8 cellular contexts compared by ENCODE assay signal in genomic region chr6:42889815-42890214, GRCh38. TPM values are rescaled to one million over a fixed set of nuclear protein-coding genes. Genes with fewer than 3 reads are reported as not detected.
DNase-seq lines count a peak whose midpoint lies in the region; ATAC-seq, FAIRE-seq and TF ChIP-seq lines count a peak whose summit lies in the region.

No MANE protein-coding gene starts in this region.

- TF ChIP-seq POLR2A in A549 (IDR thresholded peaks at IDR 0.05; ENCODE audit: low read length) (no peak), adrenal gland (IDR thresholded peaks at IDR 0.05) (no peak)

- intact Hi-C loops in adrenal gland (cut with DNase I) (no loop called here), lower lobe of right lung (cut with DNase I) (no loop called here)

- peak; percentile 3 to 11; a peak in 2 of 6 replicates for ATAC-seq in A549
- peak; percentile 8 for ATAC-seq in HG03378 (IDR thresholded peaks at IDR 0.05; ENCODE audit: unreplicated experiment)
- no peak for ATAC-seq in lower lobe of right lung
- ATAC-seq in omental fat pad (ENCODE audit: low FRiP score): no peak

- no peak for TF ChIP-seq EP300 in A549 (IDR thresholded peaks at IDR 0.05)

- H3K4me3 ChIP-seq in A549: peak overlapping the region; percentile 80
- H3K4me3 ChIP-seq in adrenal gland: peak overlapping the region in 2 of 4 donors; percentile 67 to 80
- peak overlapping the region; percentile 76 for H3K4me3 ChIP-seq in lower lobe of right lung

- WGBS in A549 (ENCODE audit: missing lambda C conversion rate): 63% methylated on average over 4 of the region's 4 CpGs
- 52 to 64% (median 53%) methylated on average over 4 of the region's 4 CpGs for WGBS in adrenal gland, 4 donors

- no peak for FAIRE-seq in A549 (lab: Jason Lieb, UNC)

- no peak for DNase-seq in A549 (ENCODE audit: low read depth in 1 of 2, low spot score in 1 of 2)
- DNase-seq in adrenal gland: peak in 2 of 7 donors; percentile 12 to 50
- DNase-seq in lower lobe of right lung: no peak
- no peak for DNase-seq in effector CD4-positive, alpha-beta T cell
- DNase-seq in NCI-H2196 treated with DMSO at 0.1 percent for 48 hours (lab: John Stamatoyannopoulos, UW; ENCODE audit: unreplicated experiment): no peak
- DNase-seq in omental fat pad (ENCODE audit: low spot score): no peak
- DNase-seq in SIG-M5 (lab: John Stamatoyannopoulos, UW): no peak

- H3K9me3 ChIP-seq in A549 (no peaks in the 10 kb centered on the region), adrenal gland (replicated peaks in 1 of 3) (no peaks in the 10 kb centered on the region), lower lobe of right lung (no peaks in the 10 kb centered on the region)

- H3K4me2 ChIP-seq in A549: peak overlapping the region; percentile 94

- H3K36me3 ChIP-seq in adrenal gland (replicated peaks in 1 of 2): peaks cover 0 to 27% of the 10 kb centered on the region in 2 donors
- H3K36me3 ChIP-seq in lower lobe of right lung: peaks cover 32% of the 10 kb centered on the region

- TF ChIP-seq CTCF in A549 (IDR thresholded peaks at IDR 0.05) (no peak), adrenal gland (IDR thresholded peaks at IDR 0.05) (no peak), lower lobe of right lung (IDR thresholded peaks at IDR 0.05) (no peak), omental fat pad (IDR thresholded peaks at IDR 0.05) (no peak)

- H3K4me1 ChIP-seq in A549: peaks cover 8% of the 10 kb centered on the region; the same call in 2 of the 3 replicates
- peaks cover 16 to 17% of the 10 kb centered on the region in 2 donors for H3K4me1 ChIP-seq in adrenal gland (replicated peaks in 1 of 2)
- H3K4me1 ChIP-seq in lower lobe of right lung: peaks cover 22% of the 10 kb centered on the region

- POLR2A ChIA-PET in A549 (lab: Yijun Ruan, JAX): interaction anchor here (0.9 to 2.2 kb wide), 2 partner anchors 10 to 107 kb away, joined by 5 to 22 read pairs; partner anchors contain the start of genes BICRAL and RPL7L1

- H3K27ac ChIP-seq in A549 (peak overlapping the region; percentile 98 to 99), adrenal gland (peak overlapping the region; percentile 65 to 97 (median 90)), lower lobe of right lung (peak overlapping the region; percentile 93)

- CTCF ChIA-PET in A549 (lab: Yijun Ruan, JAX): interaction anchor here (0.5 to 1.4 kb wide), 4 partner anchors 11 to 440 kb away, joined by 3 to 4 read pairs (median 3); no protein-coding TSS in a partner anchor

- TF ChIP-seq RAD21 in A549 (conservative IDR thresholded peaks at IDR 0.05 in 1 of 2, IDR thresholded peaks at IDR 0.05 in 1 of 2): no peak

- H3K27me3 ChIP-seq in adrenal gland (no peaks in the 10 kb centered on the region), lower lobe of right lung (ENCODE audit: low read depth) (no peaks in the 10 kb centered on the region)

TF ChIP-seq in A549, 52 proteins besides CTCF, POLR2A, EP300 and RAD21:
- TF ChIP-seq GATA3 (IDR thresholded peaks at IDR 0.05; ENCODE audit: borderline replicate concordance) (no peak), ZSCAN20 (CRISPR knock-in tag; IDR thresholded peaks at IDR 0.05) (no peak), ZFP36 (IDR thresholded peaks at IDR 0.05; ENCODE audit: borderline replicate concordance, partially characterized antibody) (no peak), TP53 (CRISPR knock-in tag; IDR thresholded peaks at IDR 0.05) (no peak), ELK1 (IDR thresholded peaks at IDR 0.05; ENCODE audit: low read depth, low read length) (no peak), MAX (IDR thresholded peaks at IDR 0.05) (no peak)

RNA-seq across cellular contexts. Expression of gene RPL7L1, which starts 10.4 kb away (rescaled TPM):
- polyA plus RNA-seq in A549 (2011; rRNA removed) (46.4 and 65.2 TPM in 2 replicates), A549 (2017; fragmentation: RNase III; extraction: RNeasy Plus Mini Kit Qiagen cat#74134 plus additional on column Dnase treatment) (82.5 to 101 TPM (median 84.1 TPM) in 3 replicates), adrenal gland (100 to 1,000 TPM in 1 of 3 donors, 10 to 100 TPM in 2; 33.3 to 106 (median 47.2) TPM)
- polyA plus RNA-seq in A549 (2012; cell fraction: cytosol; rRNA removed): 21.5 and 25.9 TPM in 2 replicates
- 8.0 and 15.2 TPM in 2 replicates for polyA plus RNA-seq in A549 (2012; cell fraction: nucleus; rRNA removed)
- polyA minus RNA-seq in A549 (2011; rRNA and poly(A)+ RNA removed): 30.5 and 31.1 TPM in 2 replicates
- total RNA-seq in adrenal gland (100 to 1,000 TPM in 2 of 8 donors, 10 to 100 TPM in 6; 90.2 to 130 (median 94.1) TPM), lower lobe of right lung (64.5 TPM), omental fat pad (100 to 1,000 TPM in 2 of 4 donors, 10 to 100 TPM in 2; 93.0 to 138 (median 105) TPM)

RNA-seq across cellular contexts. Expression of gene PTCRA, which starts 26.0 kb away (rescaled TPM):
- not detected in 2 replicates for polyA plus RNA-seq in A549 (2011; rRNA removed)
- not detected in 2 replicates for polyA plus RNA-seq in A549 (2012; cell fraction: cytosol; rRNA removed)
- polyA plus RNA-seq in A549 (2012; cell fraction: nucleus; rRNA removed): not detected in 2 replicates
- not detected in 3 replicates for polyA plus RNA-seq in A549 (2017; fragmentation: RNase III; extraction: RNeasy Plus Mini Kit Qiagen cat#74134 plus additional on column Dnase treatment)
- polyA minus RNA-seq in A549 (2011; rRNA and poly(A)+ RNA removed): not detected in 2 replicates
- under 1 TPM in 1 of 8 donors, not detected in 7; 0.34 TPM for total RNA-seq in adrenal gland
- not detected for polyA plus RNA-seq in adrenal gland
- 9.8 TPM for total RNA-seq in lower lobe of right lung
- under 1 TPM in 1 of 4 donors, not detected in 3; 0.72 TPM for total RNA-seq in omental fat pad

RNA-seq across cellular contexts. Expression of gene CNPY3, which starts 39.5 kb away (rescaled TPM):
- polyA plus RNA-seq in A549 (2011; rRNA removed) (28.2 and 30.3 TPM in 2 replicates), A549 (2017; fragmentation: RNase III; extraction: RNeasy Plus Mini Kit Qiagen cat#74134 plus additional on column Dnase treatment) (31.9 to 39.4 TPM (median 38.5 TPM) in 3 replicates), adrenal gland (10 to 100 TPM; 22.4 to 53.5 (median 48.2) TPM)
- polyA plus RNA-seq in A549 (2012; cell fraction: cytosol; rRNA removed): 34.5 and 35.9 TPM in 2 replicates
- 30.6 and 32.0 TPM in 2 replicates for polyA plus RNA-seq in A549 (2012; cell fraction: nucleus; rRNA removed)
- polyA minus RNA-seq in A549 (2011; rRNA and poly(A)+ RNA removed): 20.7 and 23.6 TPM in 2 replicates
- total RNA-seq in adrenal gland (10 to 100 TPM; 26.8 to 59.7 (median 41.3) TPM), lower lobe of right lung (84.0 TPM), omental fat pad (10 to 100 TPM; 28.4 to 43.7 (median 32.6) TPM)

Comparison
In these comparisons a context has a peak if more than half of its experiments do, and no peak if none do; other contexts are left out.
1. ATAC-seq: peak in A549 (2 of 2) and HG03378 (single experiment); none in lower lobe of right lung (0 of 2) and omental fat pad (single experiment).
2. Peak in every context shown above with its lines, with median percentiles within 50 percentile points of each other: H3K27ac ChIP-seq.